Comparison of ENCODE assay signal across 8 cellular contexts in genomic region chr17:57257911-57258885, GRCh38. TPM values are rescaled to one million over a fixed set of nuclear protein-coding genes. Genes with fewer than 3 reads are reported as not detected.
A peak's percentile ranks its signal among the peaks of the same experiment; 100 is the strongest.
DNase-seq lines count a peak whose midpoint lies in the region; ATAC-seq and TF ChIP-seq lines count a peak whose summit lies in the region.

No MANE protein-coding gene starts in this region.

- CTCF ChIA-PET in activated CD4-positive, alpha-beta T cell treated with anti-CD3 and anti-CD28 coated beads, Interleukin-2, amount 10 ng/mL, durations not matched to agents 7 days and 5 days (lab: Charles Lee), result interaction anchor here (0.6 to 3.7 kb wide), 6 partner anchors 11 to 527 kb away, joined by 3 to 18 read pairs (median 4); no protein-coding TSS in a partner anchor
- CTCF ChIA-PET in T-cell (lab: Charles Lee), result interaction anchor here (0.6 to 3.3 kb wide), 13 partner anchors 14 to 656 kb away, joined by 3 to 35 read pairs (median 3); no protein-coding TSS in a partner anchor

- peak overlapping the region; percentile 66 for H3K4me3 ChIP-seq in fibroblast of mammary gland (ENCODE audit: control insufficient read depth, low read depth, low read length)

- ATAC-seq in T-cell (replicated peaks in 1 of 4) (no peak), HG03354 (IDR thresholded peaks at IDR 0.05; ENCODE audit: poor library complexity, severe bottlenecking, unreplicated experiment) (no peak), GM21528 (IDR thresholded peaks at IDR 0.05; ENCODE audit: low FRiP score, unreplicated experiment) (no peak)

- H3K4me3 Mint-ChIP-seq in activated CD4-positive, alpha-beta T cell treated with anti-CD3 and anti-CD28 coated beads, Interleukin-2, amount 10 ng/mL, durations not matched to agents 7 days and 5 days, result peak overlapping the region; percentile 80
- peak overlapping the region; percentile 91 to 98 (median 92) for H3K4me3 Mint-ChIP-seq in T-cell
- H3K4me3 Mint-ChIP-seq in progenitor cell of endocrine pancreas (ENCODE audit: low read depth), result peak overlapping the region; percentile 93

- peaks cover 48% of the 10 kb centered on the region for H3K36me3 Mint-ChIP-seq in activated CD4-positive, alpha-beta T cell treated with anti-CD3 and anti-CD28 coated beads, Interleukin-2, amount 10 ng/mL, durations not matched to agents 7 days and 5 days (ENCODE audit: low read depth)
- H3K36me3 Mint-ChIP-seq in T-cell, result peaks cover 38% of the 10 kb centered on the region
- peaks cover 20% of the 10 kb centered on the region for H3K36me3 Mint-ChIP-seq in progenitor cell of endocrine pancreas (ENCODE audit: insufficient read depth)

- H3K9me3 Mint-ChIP-seq in activated CD4-positive, alpha-beta T cell treated with anti-CD3 and anti-CD28 coated beads, Interleukin-2, amount 10 ng/mL, durations not matched to agents 7 days and 5 days, result no peaks in the 10 kb centered on the region
- H3K9me3 Mint-ChIP-seq in T-cell, result no peaks in the 10 kb centered on the region
- H3K9me3 Mint-ChIP-seq in progenitor cell of endocrine pancreas (ENCODE audit: low read depth), result no peaks in the 10 kb centered on the region

- DNase-seq in activated CD4-positive, alpha-beta T cell treated with anti-CD3 and anti-CD28 coated beads, Interleukin-2, amount 10 ng/mL, durations not matched to agents 7 days and 5 days, result no peak
- no peak for DNase-seq in activated CD4-positive, alpha-beta T cell treated with anti-CD3 and anti-CD28 coated beads, Interleukin-2, amount 50 U/mL, for 48 hours
- DNase-seq in T-cell, result no peak
- no peak for DNase-seq in fibroblast of mammary gland (ENCODE audit: low read depth)
- DNase-seq in progenitor cell of endocrine pancreas (ENCODE audit: low spot score, unreplicated experiment), result no peak
- DNase-seq in NK-92 (lab: John Stamatoyannopoulos, UW; ENCODE audit: unreplicated experiment), result no peak

- peak overlapping the region; percentile 93 for H3K27ac Mint-ChIP-seq in activated CD4-positive, alpha-beta T cell treated with anti-CD3 and anti-CD28 coated beads, Interleukin-2, amount 10 ng/mL, durations not matched to agents 7 days and 5 days
- H3K27ac Mint-ChIP-seq in T-cell (peak overlapping the region; percentile 81 to 86), progenitor cell of endocrine pancreas (peak overlapping the region; percentile 97)

- no peak for TF ChIP-seq CTCF in fibroblast of mammary gland (conservative IDR thresholded peaks at IDR 0.05; ENCODE audit: control insufficient read depth, insufficient read depth, low read depth, low read length)
- TF ChIP-seq CTCF in progenitor cell of endocrine pancreas (IDR thresholded peaks at IDR 0.05; ENCODE audit: unreplicated experiment), result no peak

- POLR2A ChIA-PET in activated CD4-positive, alpha-beta T cell treated with anti-CD3 and anti-CD28 coated beads, Interleukin-2, amount 10 ng/mL, durations not matched to agents 7 days and 5 days (lab: Charles Lee), result no interaction called here
- POLR2A ChIA-PET in T-cell (lab: Charles Lee), result interaction anchor here (0.6 to 1.7 kb wide), 5 partner anchors 8 to 181 kb away, joined by 4 to 6 read pairs (median 4); no protein-coding TSS in a partner anchor

- peaks cover 67% of the 10 kb centered on the region for H3K4me1 Mint-ChIP-seq in activated CD4-positive, alpha-beta T cell treated with anti-CD3 and anti-CD28 coated beads, Interleukin-2, amount 10 ng/mL, durations not matched to agents 7 days and 5 days
- H3K4me1 Mint-ChIP-seq in T-cell (peaks cover 67 to 71% (median 67%) of the 10 kb centered on the region in 3 donors), progenitor cell of endocrine pancreas (ENCODE audit: low read depth) (peaks cover 39% of the 10 kb centered on the region)

- H3K27me3 Mint-ChIP-seq in activated CD4-positive, alpha-beta T cell treated with anti-CD3 and anti-CD28 coated beads, Interleukin-2, amount 10 ng/mL, durations not matched to agents 7 days and 5 days, result peaks cover 7% of the 10 kb centered on the region
- H3K27me3 Mint-ChIP-seq in T-cell (no peaks in the 10 kb centered on the region), progenitor cell of endocrine pancreas (no peaks in the 10 kb centered on the region)

RNA-seq across cellular contexts. Expression of gene MSI2, which starts 1.9 kb away (rescaled TPM):
- 10 to 100 TPM; 87.6 to 96.0 TPM for total RNA-seq in activated CD4-positive, alpha-beta T cell treated with anti-CD3 and anti-CD28 coated beads, Interleukin-2, amount 10 ng/mL, durations not matched to agents 7 days and 5 days
- total RNA-seq in T-cell (100 to 1,000 TPM in 4 of 5 donors, 10 to 100 TPM in 1; 98.6 to 148 (median 113) TPM), progenitor cell of endocrine pancreas (161 and 164 TPM in 2 replicates)
